In the genomic region with DNA sequence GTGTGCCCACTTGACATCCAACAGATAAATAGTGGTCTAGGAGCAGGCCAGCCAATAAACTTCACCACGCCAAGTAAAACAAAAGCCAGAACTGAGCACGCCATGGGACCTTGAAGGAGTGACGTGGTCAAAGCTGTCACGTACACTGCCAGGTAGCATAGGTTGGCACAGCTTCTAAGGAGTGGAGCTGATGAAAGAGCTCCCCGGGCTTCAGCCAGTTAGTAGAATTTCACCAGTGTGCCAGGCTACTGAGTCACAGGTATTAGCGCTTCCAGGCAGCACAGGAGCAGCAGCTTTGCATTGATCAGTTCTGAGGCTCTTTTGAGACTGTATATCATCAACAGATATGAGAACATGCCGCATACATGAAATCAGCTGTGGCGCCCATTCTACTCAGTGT, we compare ENCODE assay signal across 31 cellular contexts.
"Had no signal": no experiment of that assay in that cellular context is flagged by ENCODE, and none has a peak within 500 bp of the region (broad histone marks: within the 10 kb centered on the region; RNA-seq: fewer than 3 reads in every experiment).

No MANE protein-coding gene starts in this region.

- H3K36me3 ChIP-seq: colonic mucosa had no signal

- H3K4me1 ChIP-seq: colonic mucosa had no signal

- H3K9me3 ChIP-seq: colonic mucosa, heart left ventricle had no signal

- H3K4me1 Mint-ChIP-seq: activated naive CD4-positive, alpha-beta T cell treated with anti-CD3 and anti-CD28 coated beads, Interleukin-2, amount 50 U/mL, for 24 hours had no signal

- H3K27me3 ChIP-seq: cardiac muscle cell, colonic mucosa, heart left ventricle had no signal

- H3K9me3 Mint-ChIP-seq: activated CD4-positive, alpha-beta memory T cell treated with anti-CD3 and anti-CD28 coated beads for 36 hours; activated naive CD8-positive, alpha-beta T cell treated with anti-CD3 and anti-CD28 coated beads, Interleukin-2, amount 10 ng/mL, durations not matched to agents 7 days and 5 days; activated T-helper 2 cell treated with anti-CD3 and anti-CD28 coated beads, Interferon-gamma antibody, Interleukin-2, Interleukin-4, amounts not matched to agents 10 μg/mL and 5 μg/mL and 100 μg/mL, durations not matched to agents 14 hours and 24 hours and 36 hours had no signal

- H3K4me3 ChIP-seq: cardiac muscle cell, colonic mucosa, heart left ventricle had no signal

- H3K27me3 Mint-ChIP-seq: activated CD4-positive, alpha-beta T cell treated with anti-CD3 and anti-CD28 coated beads, Interleukin-2, amount 10 ng/mL, durations not matched to agents 24 days and 14 days; activated CD8-positive, alpha-beta memory T cell treated with anti-CD3 and anti-CD28 coated beads, Interleukin-2, amount 10 ng/mL, durations not matched to agents 7 days and 5 days; activated naive CD8-positive, alpha-beta T cell treated with anti-CD3 and anti-CD28 coated beads, Interleukin-2, amount 10 ng/mL, durations not matched to agents 7 days and 5 days had no signal

- H3K4me3 Mint-ChIP-seq: activated CD4-positive, alpha-beta memory T cell treated with anti-CD3 and anti-CD28 coated beads for 36 hours; activated CD4-positive, alpha-beta T cell treated with anti-CD3 and anti-CD28 coated beads for 36 hours; activated CD4-positive, alpha-beta T cell treated with anti-CD3 and anti-CD28 coated beads, Interleukin-2, amount 10 ng/mL, durations not matched to agents 24 days and 14 days; activated CD8-positive, alpha-beta memory T cell treated with anti-CD3 and anti-CD28 coated beads, Interleukin-2, amount 10 ng/mL, durations not matched to agents 7 days and 5 days; activated CD8-positive, alpha-beta T cell treated with anti-CD3 and anti-CD28 coated beads, Interleukin-2, amount 10 ng/mL, durations not matched to agents 7 days and 5 days; activated naive CD4-positive, alpha-beta T cell treated with anti-CD3 and anti-CD28 coated beads for 36 hours; activated naive CD4-positive, alpha-beta T cell treated with anti-CD3 and anti-CD28 coated beads, Interleukin-2, amount 50 U/mL, for 24 hours; activated naive CD8-positive, alpha-beta T cell treated with anti-CD3 and anti-CD28 coated beads, Interleukin-2, amount 10 ng/mL, durations not matched to agents 7 days and 5 days; activated T-helper 1 cell treated with anti-CD3 and anti-CD28 coated beads, Interleukin-12 subunit alpha, Interleukin-12 subunit beta, Interleukin-2, Interleukin-4 antibody, amounts not matched to agents 30 ng/mL and 10 ng/mL and 1 ng/mL, durations not matched to agents 14 hours and 24 hours and 36 hours had no signal

- H3K27ac ChIP-seq: cardiac muscle cell, colonic mucosa, epithelial cell of prostate, heart left ventricle had no signal

- H3K27ac Mint-ChIP-seq: activated CD4-positive, alpha-beta memory T cell treated with anti-CD3 and anti-CD28 coated beads for 36 hours; activated CD4-positive, alpha-beta T cell treated with anti-CD3 and anti-CD28 coated beads for 36 hours; activated CD4-positive, alpha-beta T cell treated with anti-CD3 and anti-CD28 coated beads, Interleukin-2, amount 10 ng/mL, durations not matched to agents 24 days and 14 days; activated CD8-positive, alpha-beta memory T cell treated with anti-CD3 and anti-CD28 coated beads, Interleukin-2, amount 10 ng/mL, durations not matched to agents 7 days and 5 days; activated CD8-positive, alpha-beta T cell treated with anti-CD3 and anti-CD28 coated beads, Interleukin-2, amount 10 ng/mL, durations not matched to agents 7 days and 5 days; activated naive CD4-positive, alpha-beta T cell treated with anti-CD3 and anti-CD28 coated beads for 36 hours; activated naive CD4-positive, alpha-beta T cell treated with anti-CD3 and anti-CD28 coated beads, Interleukin-2, amount 50 U/mL, for 24 hours; activated naive CD8-positive, alpha-beta T cell treated with anti-CD3 and anti-CD28 coated beads, Interleukin-2, amount 10 ng/mL, durations not matched to agents 7 days and 5 days; activated T-helper 1 cell treated with anti-CD3 and anti-CD28 coated beads, Interleukin-12 subunit alpha, Interleukin-12 subunit beta, Interleukin-2, Interleukin-4 antibody, amounts not matched to agents 30 ng/mL and 10 ng/mL and 1 ng/mL, durations not matched to agents 14 hours and 24 hours and 36 hours; activated T-helper 2 cell treated with anti-CD3 and anti-CD28 coated beads, Interferon-gamma antibody, Interleukin-2, Interleukin-4, amounts not matched to agents 10 μg/mL and 5 μg/mL and 100 μg/mL, durations not matched to agents 14 hours and 24 hours and 36 hours had no signal

- ATAC-seq: activated CD4-positive, alpha-beta T cell treated with anti-CD3 and anti-CD28 coated beads for 36 hours; activated CD8-positive, alpha-beta memory T cell treated with anti-CD3 and anti-CD28 coated beads, Interleukin-2, amount 10 ng/mL, durations not matched to agents 7 days and 5 days; activated CD8-positive, alpha-beta T cell treated with anti-CD3 and anti-CD28 coated beads, Interleukin-2, amount 10 ng/mL, durations not matched to agents 7 days and 5 days had no signal

- FAIRE-seq: astrocyte, endometrium, endothelial cell of umbilical vein, frontal cortex had no signal

- DNase-seq: activated CD4-positive, alpha-beta memory T cell treated with anti-CD3 and anti-CD28 coated beads for 36 hours; activated CD4-positive, alpha-beta T cell treated with anti-CD3 and anti-CD28 coated beads for 36 hours; activated CD4-positive, alpha-beta T cell treated with anti-CD3 and anti-CD28 coated beads, Interleukin-2, amount 10 ng/mL, durations not matched to agents 24 days and 14 days; activated CD4-positive, CD25-positive, alpha-beta regulatory T cell; activated CD4-positive, CD25-positive, alpha-beta regulatory T cell treated with anti-CD3 and anti-CD28 coated beads, Interleukin-2, amount 50 U/mL, for 72 hours; activated CD8-positive, alpha-beta memory T cell treated with anti-CD3 and anti-CD28 coated beads, Interleukin-2, amount 10 ng/mL, durations not matched to agents 7 days and 5 days; activated CD8-positive, alpha-beta memory T cell treated with anti-CD3 and anti-CD28 coated beads, Interleukin-2, amount 50 U/mL, for 4 hours; activated CD8-positive, alpha-beta T cell treated with anti-CD3 and anti-CD28 coated beads, Interleukin-2, amount 10 ng/mL, durations not matched to agents 7 days and 5 days; activated effector memory CD4-positive, alpha-beta T cell treated with anti-CD3 and anti-CD28 coated beads, Interleukin-2, amount 50 U/mL, for 16 hours; activated naive CD4-positive, alpha-beta T cell treated with anti-CD3 and anti-CD28 coated beads for 36 hours; activated naive CD8-positive, alpha-beta T cell treated with anti-CD3 and anti-CD28 coated beads, Interleukin-2, amount 10 ng/mL, durations not matched to agents 7 days and 5 days; activated T-cell treated with anti-CD3 and anti-CD28 coated beads, Interleukin-2, amount 50 U/mL, for 1 hour; activated T-cell treated with anti-CD3 and anti-CD28 coated beads, Interleukin-2, amount 50 U/mL, for 48 hours; amniotic stem cell; anterior cingulate cortex; central memory CD4-positive, alpha-beta T cell; cerebellar nuclear complex; colonic mucosa; effector CD8-positive, alpha-beta T cell; foreskin fibroblast; heart left ventricle; T-helper 2 cell had no signal
